Comparison of ENCODE assay signal across 21 cellular contexts in the genomic region with DNA sequence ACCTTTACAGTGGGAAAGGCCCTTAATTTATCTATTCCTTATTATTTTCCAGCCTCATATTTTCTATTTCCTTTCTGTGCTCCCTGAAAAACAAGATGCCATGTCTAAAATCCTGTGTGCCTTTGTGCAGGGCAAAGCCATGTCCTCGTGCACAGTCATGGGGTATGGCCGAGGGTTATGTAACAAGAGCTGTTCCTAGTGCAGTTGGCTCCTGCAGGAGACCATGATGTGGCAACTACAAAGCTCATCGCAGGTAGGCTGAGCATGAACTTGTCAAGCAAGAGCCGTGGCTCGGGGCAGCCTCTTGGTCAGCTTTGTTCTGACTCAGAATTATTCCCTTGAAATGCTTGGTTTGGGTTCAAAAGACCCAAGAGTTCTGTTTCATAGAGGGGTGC.
"Had no signal": no experiment of that assay in that cellular context is flagged by ENCODE, and none has a peak within 500 bp of the region (broad histone marks: within the 10 kb centered on the region; RNA-seq: fewer than 3 reads in every experiment).

No MANE protein-coding gene starts in this region.

- ATAC-seq: activated CD4-positive, CD25-positive, alpha-beta regulatory T cell treated with anti-CD3 and anti-CD28 coated beads, Interleukin-2, amount 50 U/mL, for 24 hours; activated CD8-positive, alpha-beta memory T cell treated with anti-CD3 and anti-CD28 coated beads, Interleukin-2, amount 10 ng/mL, durations not matched to agents 7 days and 5 days; mucosa of descending colon; upper lobe of right lung had no signal

- H3K9me3 Mint-ChIP-seq: naive thymus-derived CD8-positive, alpha-beta T cell; stimulated activated naive CD8-positive, alpha-beta T cell treated with anti-CD3 and anti-CD28 coated beads, Interleukin-15, Interleukin-2, amounts not matched to agents 100 ng/mL and 50 ng/mL, for 24 hours had no signal

- H3K36me3 ChIP-seq: adrenal gland, right atrium auricular region, suprapubic skin, upper lobe of right lung had no signal

- DNase-seq: activated CD4-positive, alpha-beta T cell treated with anti-CD3 and anti-CD28 coated beads, Interleukin-2, amount 50 U/mL, for 4 hours; activated CD8-positive, alpha-beta memory T cell treated with anti-CD3 and anti-CD28 coated beads, Interleukin-2, amount 10 ng/mL, durations not matched to agents 7 days and 5 days; activated naive CD4-positive, alpha-beta T cell treated with anti-CD3 and anti-CD28 coated beads, Interleukin-2, amount 10 ng/mL, durations not matched to agents 7 days and 5 days; activated T-cell treated with anti-CD3 and anti-CD28 coated beads, Interleukin-2, amount 50 U/mL, for 1 hour; adrenal gland; caudate nucleus; effector CD8-positive, alpha-beta T cell; mucosa of descending colon; nucleus accumbens; posterior cingulate gyrus; small intestine; T1000; upper lobe of right lung had no signal

- H3K27me3 Mint-ChIP-seq: activated CD8-positive, alpha-beta memory T cell treated with anti-CD3 and anti-CD28 coated beads, Interleukin-2, amount 10 ng/mL, durations not matched to agents 7 days and 5 days; activated naive CD4-positive, alpha-beta T cell treated with anti-CD3 and anti-CD28 coated beads, Interleukin-2, amount 10 ng/mL, durations not matched to agents 7 days and 5 days; naive thymus-derived CD8-positive, alpha-beta T cell; stimulated activated naive CD8-positive, alpha-beta T cell treated with anti-CD3 and anti-CD28 coated beads, Interleukin-15, Interleukin-2, amounts not matched to agents 100 ng/mL and 50 ng/mL, for 24 hours had no signal

- H3K27ac Mint-ChIP-seq: stimulated activated naive CD8-positive, alpha-beta T cell treated with anti-CD3 and anti-CD28 coated beads, Interleukin-15, Interleukin-2, amounts not matched to agents 100 ng/mL and 50 ng/mL, for 24 hours had no signal

- H3K27ac ChIP-seq: adrenal gland, coronary artery, right atrium auricular region, SK-N-MC, upper lobe of right lung had no signal

- H3K9me3 ChIP-seq: adrenal gland, mucosa of descending colon, right atrium auricular region, suprapubic skin, upper lobe of right lung had no signal

- H3K4me3 Mint-ChIP-seq: activated CD8-positive, alpha-beta memory T cell treated with anti-CD3 and anti-CD28 coated beads, Interleukin-2, amount 10 ng/mL, durations not matched to agents 7 days and 5 days; activated naive CD4-positive, alpha-beta T cell treated with anti-CD3 and anti-CD28 coated beads, Interleukin-2, amount 10 ng/mL, durations not matched to agents 7 days and 5 days; naive thymus-derived CD8-positive, alpha-beta T cell; stimulated activated naive CD8-positive, alpha-beta T cell treated with anti-CD3 and anti-CD28 coated beads, Interleukin-15, Interleukin-2, amounts not matched to agents 100 ng/mL and 50 ng/mL, for 24 hours had no signal

- FAIRE-seq: endothelial cell of umbilical vein, small intestine had no signal

- H3K4me3 ChIP-seq: adrenal gland, coronary artery, mucosa of descending colon, right atrium auricular region, SK-N-MC, suprapubic skin, upper lobe of right lung had no signal

- H3K27me3 ChIP-seq: adrenal gland, right atrium auricular region, suprapubic skin, upper lobe of right lung had no signal
